Comparison of ENCODE assay signal across 13 cellular contexts in the genomic region with DNA sequence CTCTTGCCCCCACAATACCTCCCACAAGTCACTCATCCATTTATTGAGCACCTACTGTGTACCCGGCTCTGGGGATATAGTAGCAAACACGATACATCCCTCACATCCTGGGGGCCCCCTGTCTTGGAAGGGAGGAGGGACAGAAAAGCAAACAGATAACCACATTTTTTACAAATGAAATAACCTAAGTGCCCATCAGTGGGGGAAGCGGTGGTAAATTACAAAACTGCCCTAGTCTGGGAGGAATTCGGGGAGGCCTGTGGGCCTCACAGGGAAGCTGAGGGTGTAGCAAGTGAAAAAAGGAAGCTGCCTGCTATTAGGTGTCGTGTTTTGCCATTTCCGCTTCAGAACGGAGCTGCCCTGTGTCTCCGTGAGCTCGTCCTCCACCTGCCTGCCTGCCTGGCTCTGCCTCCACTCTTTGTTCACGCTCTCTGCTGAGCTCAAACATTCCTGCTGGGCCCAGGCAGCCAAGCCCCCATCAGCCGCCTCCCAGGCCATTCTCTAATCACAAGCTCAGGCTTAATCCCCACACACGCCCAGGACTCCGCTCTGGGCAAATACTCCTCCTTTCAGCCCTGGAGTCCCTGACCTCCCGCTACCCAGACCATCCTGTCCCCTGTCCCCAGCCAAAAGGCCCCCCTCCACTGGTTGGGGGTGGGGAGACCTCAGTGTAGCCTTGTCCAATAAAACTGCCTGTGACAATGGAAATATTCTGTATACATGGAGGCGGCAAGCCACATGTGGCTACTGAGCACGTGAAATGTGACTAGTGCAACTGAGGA. TPM values are rescaled to one million over a fixed set of nuclear protein-coding genes. Genes with fewer than 3 reads are reported as not detected.
DNase-seq lines count a peak whose midpoint lies in the region; ATAC-seq and TF ChIP-seq lines count a peak whose summit lies in the region.
"Had no signal": no experiment of that assay in that cellular context is flagged by ENCODE, and none has a peak within 500 bp of the region (broad histone marks: within the 10 kb centered on the region; RNA-seq: fewer than 3 reads in every experiment).

No MANE protein-coding gene starts in this region.

- H3K36me3 Mint-ChIP-seq in CD14-positive monocyte: no peaks in the 10 kb centered on the region
- H3K36me3 Mint-ChIP-seq: activated naive CD8-positive, alpha-beta T cell had no signal

- H3K4me3 Mint-ChIP-seq in CD14-positive monocyte: peak overlapping the region; percentile 63 to 82
- H3K4me3 Mint-ChIP-seq: activated naive CD8-positive, alpha-beta T cell had no signal

- no peak for ATAC-seq in HG03378 (IDR thresholded peaks at IDR 0.05; ENCODE audit: unreplicated experiment)
- ATAC-seq in GM18909 (IDR thresholded peaks at IDR 0.05; ENCODE audit: poor library complexity, unreplicated experiment): no peak
- ATAC-seq in GM21786 (IDR thresholded peaks at IDR 0.05; ENCODE audit: unreplicated experiment): no peak
- ATAC-seq: left colon had no signal

- H3K27me3 Mint-ChIP-seq in CD14-positive monocyte (ENCODE audit: low read depth in 3 of 3): peaks cover 3 to 23% (median 17%) of the 10 kb centered on the region in 3 donors

- H3K27ac Mint-ChIP-seq in CD14-positive monocyte: peak overlapping the region in 5 of 7 donors; percentile 5 to 76 (median 50)
- H3K27ac Mint-ChIP-seq: activated naive CD8-positive, alpha-beta T cell had no signal

- DNase-seq in CD14-positive monocyte (ENCODE audit: low spot score) (no peak), KBM-7 (peak; percentile 82), SHP77 (lab: John Stamatoyannopoulos, UW) (peak; percentile 70 to 86), iPS-NIHi11 (ENCODE audit: low spot score) (peak; percentile 66), GM13976 (ENCODE audit: low spot score) (no peak)
- DNase-seq: activated CD4-positive, alpha-beta T cell treated with anti-CD3 and anti-CD28 coated beads for 48 hours; C1 segment of cervical spinal cord; left colon; NK-92 treated with Interleukin-12 subunit alpha and Interleukin-12 subunit beta, amount 100 ng/mL, for 24 hours had no signal

- no peak for TF ChIP-seq CTCF in CD14-positive monocyte (IDR thresholded peaks at IDR 0.05)
- TF ChIP-seq CTCF in GM13976 (IDR thresholded peaks at IDR 0.05; ENCODE audit: borderline replicate concordance, control extremely low read depth, extremely low read depth, insufficient read depth, missing control alignments): no peak

- in situ Hi-C loops in KBM-7 (cut with MboI; ENCODE audit: low pct_unique_long_range_greater_than_20kb, low sequenced_read_pairs) (no loop called here), GM13976 (cut with MboI; ENCODE audit: low sequenced_read_pairs, unreplicated experiment) (no loop called here)

- peaks cover 29% of the 10 kb centered on the region for H3K4me1 Mint-ChIP-seq in CD14-positive monocyte

- H3K9me3 Mint-ChIP-seq in CD14-positive monocyte: no peaks in the 10 kb centered on the region

- intact Hi-C loops in CD14-positive monocyte (cut with micrococcal nuclease): no loop called here

RNA-seq across cellular contexts. Expression of a gene that starts 10.2 kb away (rescaled TPM):
- polyA plus RNA-seq in CD14-positive monocyte: under 1 TPM in 1 of 2 donors, not detected in 1; 0.03 TPM

RNA-seq across cellular contexts. Expression of a gene that starts 11.0 kb away (rescaled TPM):
- polyA plus RNA-seq in CD14-positive monocyte: under 1 TPM in 1 of 2 donors, not detected in 1; 0.02 TPM

Comparison
In these comparisons a context has a peak if more than half of its experiments do, and no peak if none do; other contexts are left out.
1. DNase-seq: peak in KBM-7 (single experiment), SHP77 (2 of 2) and iPS-NIHi11 (single experiment); none in CD14-positive monocyte (single experiment) and GM13976 (single experiment).